In the genomic region with DNA sequence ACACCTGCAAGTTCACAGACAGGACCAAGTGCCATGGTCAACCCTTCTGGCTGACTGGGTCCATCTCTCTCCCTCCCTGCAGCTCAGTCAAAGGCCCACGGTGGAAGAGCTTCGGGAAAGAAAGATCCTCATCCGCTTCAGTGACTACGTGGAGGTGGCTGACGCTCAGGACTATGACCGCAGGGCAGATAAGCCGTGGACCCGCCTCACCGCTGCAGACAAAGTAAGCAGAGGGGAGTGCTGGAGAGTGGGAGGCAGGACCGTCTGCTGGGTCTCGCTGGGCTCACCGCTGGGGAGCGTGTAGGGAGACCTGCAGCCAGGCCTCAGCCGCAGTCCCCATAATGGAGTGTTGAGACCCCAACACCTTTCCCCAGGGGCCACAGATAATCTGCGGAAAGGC, we compare ENCODE assay signal across 1 cellular context.
TF ChIP-seq lines count a peak whose summit lies in the region.

No MANE protein-coding gene starts in this region.

TF ChIP-seq in K562, 482 proteins besides CTCF, POLR2A, EP300 and RAD21 (continued from another document):
- TF ChIP-seq, protein P1, sequence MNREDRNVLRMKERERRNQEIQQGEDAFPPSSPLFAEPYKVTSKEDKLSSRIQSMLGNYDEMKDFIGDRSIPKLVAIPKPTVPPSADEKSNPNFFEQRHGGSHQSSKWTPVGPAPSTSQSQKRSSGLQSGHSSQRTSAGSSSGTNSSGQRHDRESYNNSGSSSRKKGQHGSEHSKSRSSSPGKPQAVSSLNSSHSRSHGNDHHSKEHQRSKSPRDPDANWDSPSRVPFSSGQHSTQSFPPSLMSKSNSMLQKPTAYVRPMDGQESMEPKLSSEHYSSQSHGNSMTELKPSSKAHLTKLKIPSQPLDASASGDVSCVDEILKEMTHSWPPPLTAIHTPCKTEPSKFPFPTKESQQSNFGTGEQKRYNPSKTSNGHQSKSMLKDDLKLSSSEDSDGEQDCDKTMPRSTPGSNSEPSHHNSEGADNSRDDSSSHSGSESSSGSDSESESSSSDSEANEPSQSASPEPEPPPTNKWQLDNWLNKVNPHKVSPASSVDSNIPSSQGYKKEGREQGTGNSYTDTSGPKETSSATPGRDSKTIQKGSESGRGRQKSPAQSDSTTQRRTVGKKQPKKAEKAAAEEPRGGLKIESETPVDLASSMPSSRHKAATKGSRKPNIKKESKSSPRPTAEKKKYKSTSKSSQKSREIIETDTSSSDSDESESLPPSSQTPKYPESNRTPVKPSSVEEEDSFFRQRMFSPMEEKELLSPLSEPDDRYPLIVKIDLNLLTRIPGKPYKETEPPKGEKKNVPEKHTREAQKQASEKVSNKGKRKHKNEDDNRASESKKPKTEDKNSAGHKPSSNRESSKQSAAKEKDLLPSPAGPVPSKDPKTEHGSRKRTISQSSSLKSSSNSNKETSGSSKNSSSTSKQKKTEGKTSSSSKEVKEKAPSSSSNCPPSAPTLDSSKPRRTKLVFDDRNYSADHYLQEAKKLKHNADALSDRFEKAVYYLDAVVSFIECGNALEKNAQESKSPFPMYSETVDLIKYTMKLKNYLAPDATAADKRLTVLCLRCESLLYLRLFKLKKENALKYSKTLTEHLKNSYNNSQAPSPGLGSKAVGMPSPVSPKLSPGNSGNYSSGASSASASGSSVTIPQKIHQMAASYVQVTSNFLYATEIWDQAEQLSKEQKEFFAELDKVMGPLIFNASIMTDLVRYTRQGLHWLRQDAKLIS (CRISPR knock-in tag; IDR thresholded peaks at IDR 0.05): no peak
- no peak for TF ChIP-seq CBX2 (IDR thresholded peaks at IDR 0.05; ENCODE audit: insufficient read depth, low read length, poor library complexity, severe bottlenecking)
- no peak for TF ChIP-seq ZNF696 (CRISPR knock-in tag; conservative IDR thresholded peaks at IDR 0.05)
- TF ChIP-seq ZNF143 (CRISPR knock-in tag; IDR thresholded peaks at IDR 0.05): no peak
- TF ChIP-seq, protein P2, sequence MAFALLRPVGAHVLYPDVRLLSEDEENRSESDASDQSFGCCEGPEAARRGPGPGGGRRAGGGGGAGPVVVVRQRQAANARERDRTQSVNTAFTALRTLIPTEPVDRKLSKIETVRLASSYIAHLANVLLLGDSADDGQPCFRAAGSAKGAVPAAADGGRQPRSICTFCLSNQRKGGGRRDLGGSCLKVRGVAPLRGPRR (CRISPR knock-in tag; IDR thresholded peaks at IDR 0.05): no peak
- TF ChIP-seq TEAD2 (tag; IDR thresholded peaks at IDR 0.05): no peak
- TF ChIP-seq CBX1 (IDR thresholded peaks at IDR 0.05; ENCODE audit: low read depth): no peak
